ENCODE assay signal across 18 cellular contexts in the genomic region with DNA sequence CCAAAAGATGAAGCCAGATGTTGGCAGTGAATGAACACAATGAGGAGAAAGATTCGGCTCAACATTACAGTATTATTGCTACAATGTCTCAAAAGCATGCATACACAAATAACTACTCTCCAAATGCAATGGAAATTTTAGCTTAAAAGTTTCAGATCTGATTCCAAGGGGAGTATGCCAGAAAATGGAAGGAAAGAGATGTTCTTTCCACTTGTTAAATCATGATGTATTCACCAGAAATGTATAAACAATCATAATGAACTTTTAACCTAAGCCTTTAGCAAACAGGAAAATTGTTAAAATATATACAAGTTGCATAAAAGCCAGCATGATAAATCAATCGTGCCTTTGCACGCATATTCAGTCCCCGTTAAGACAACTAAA.
DNase-seq lines count a peak whose midpoint lies in the region; ATAC-seq and TF ChIP-seq lines count a peak whose summit lies in the region.
"Had no signal": no experiment of that assay in that cellular context is flagged by ENCODE, and none has a peak within 500 bp of the region (broad histone marks: within the 10 kb centered on the region; RNA-seq: fewer than 3 reads in every experiment).

No MANE protein-coding gene starts in this region.

- BruUV-seq in A673 (replicated peaks; lab: Mats Ljungman, UMichigan) = no TSS peak

- H3K36me3 ChIP-seq in adipocyte (ENCODE audit: control insufficient read depth, insufficient read depth, low read length, severe bottlenecking) (peaks cover 61% of the 10 kb centered on the region), sigmoid colon (peaks cover 0 to 48% (median 8%) of the 10 kb centered on the region in 4 donors), A673 (ENCODE audit: insufficient read depth, low read length, poor library complexity, severe bottlenecking) (peaks cover 27% of the 10 kb centered on the region), heart left ventricle (peaks cover 0 to 87% (median 62%) of the 10 kb centered on the region in 9 donors)

- H3K4me1 ChIP-seq in adipocyte (ENCODE audit: control insufficient read depth, insufficient read depth, low read length) = peaks cover 17% of the 10 kb centered on the region
- peaks cover 0 to 9% (median 7%) of the 10 kb centered on the region in 4 donors for H3K4me1 ChIP-seq in sigmoid colon
- H3K4me1 ChIP-seq in A673 (ENCODE audit: insufficient read depth, low read length, poor library complexity, severe bottlenecking) = no peaks in the 10 kb centered on the region
- no peaks in the 10 kb centered on the region for H3K4me1 ChIP-seq in heart left ventricle
- H3K4me1 ChIP-seq: BLaER1, vagina had no signal

- H3K9ac ChIP-seq in adipocyte (ENCODE audit: low read length) = no peak overlapping the region
- H3K9ac ChIP-seq: BLaER1 had no signal

- 73 to 82% methylated on average over 4 of the region's 4 CpGs for WGBS in sigmoid colon, 2 donors
- 81 to 96% (median 90%) methylated on average over 4 of the region's 4 CpGs for WGBS in heart left ventricle, 4 donors

- intact Hi-C loops in sigmoid colon (cut with DNase I) = no loop called here
- intact Hi-C loops in A673 (cut with micrococcal nuclease; ENCODE audit: unreplicated experiment) = no loop called here
- intact Hi-C loops in heart left ventricle (cut with DNase I) = no loop called here

- no peak for TF ChIP-seq POLR2A in sigmoid colon (IDR thresholded peaks at IDR 0.05)
- TF ChIP-seq POLR2A in heart left ventricle (IDR thresholded peaks at IDR 0.05) = no peak

- TF ChIP-seq CTCF in fibroblast of mammary gland (conservative IDR thresholded peaks at IDR 0.05; ENCODE audit: control insufficient read depth, insufficient read depth, low read depth, low read length) (no peak), sigmoid colon (IDR thresholded peaks at IDR 0.05) (no peak), A673 (conservative IDR thresholded peaks at IDR 0.05; ENCODE audit: low read depth, low read length) (no peak), heart left ventricle (IDR thresholded peaks at IDR 0.05) (no peak)

- DNase-seq in GM03348 (ENCODE audit: low spot score) (peak; percentile 30), adipocyte (ENCODE audit: low read depth) (peak; percentile 88), fibroblast of mammary gland (ENCODE audit: low read depth) (peak; percentile 41), sigmoid colon (no peak), A673 (ENCODE audit: low spot score) (no peak), heart left ventricle (no peak), Kasumi-1 (lab: John Stamatoyannopoulos, UW) (no peak)
- DNase-seq: activated CD4-positive, alpha-beta T cell treated with anti-CD3 and anti-CD28 coated beads, Interleukin-2, amount 10 ng/mL, durations not matched to agents 24 days and 14 days; activated T-cell treated with anti-CD3 and anti-CD28 coated beads, Interleukin-2, amount 50 U/mL, for 4 hours; DMS 273 treated with DMSO at 0.1 percent for 48 hours; NCI-H1694; NCI-H446 treated with DMSO at 0.1 percent for 48 hours; posterior cingulate gyrus; stimulated activated CD4-positive, alpha-beta T cell treated with anti-CD3 and anti-CD28 coated beads, Interleukin-12 subunit alpha, Interleukin-12 subunit beta, amount 100 ng/mL, for 4 hours; stimulated activated naive CD4-positive, alpha-beta T cell treated with Interleukin-2 at 50 U/mL for 16 hours had no signal

- H3K9me3 ChIP-seq in adipocyte (ENCODE audit: control insufficient read depth, low read length) (no peaks in the 10 kb centered on the region), sigmoid colon (no peaks in the 10 kb centered on the region), A673 (ENCODE audit: low read depth, low read length, poor library complexity, severe bottlenecking) (no peaks in the 10 kb centered on the region), heart left ventricle (no peaks in the 10 kb centered on the region)
- H3K9me3 ChIP-seq: BLaER1, vagina had no signal

- H3K4me3 ChIP-seq in adipocyte (ENCODE audit: low read length) (no peak overlapping the region), fibroblast of mammary gland (ENCODE audit: control insufficient read depth, low read depth, low read length) (no peak overlapping the region), sigmoid colon (no peak overlapping the region), A673 (ENCODE audit: low read depth, low read length, poor library complexity, severe bottlenecking) (no peak overlapping the region), heart left ventricle (no peak overlapping the region)
- H3K4me3 ChIP-seq: BLaER1, vagina had no signal

- H3K27me3 ChIP-seq in adipocyte (replicated peaks; ENCODE audit: control insufficient read depth, insufficient read depth, low read length) (no peaks in the 10 kb centered on the region), sigmoid colon (no peaks in the 10 kb centered on the region), A673 (replicated peaks; ENCODE audit: insufficient read depth, low read depth, low read length, poor library complexity) (no peaks in the 10 kb centered on the region), heart left ventricle (no peaks in the 10 kb centered on the region)
- H3K27me3 ChIP-seq: BLaER1, vagina had no signal

- POLR2A ChIA-PET in A673 (lab: Charles Lee; ENCODE audit: low non-redundant PET) = no interaction called here

- no peak for TF ChIP-seq EP300 in sigmoid colon (IDR thresholded peaks at IDR 0.05)

- CTCF ChIA-PET in A673 (lab: Charles Lee) = no interaction called here

- H3K27ac ChIP-seq in sigmoid colon = peak overlapping the region in 3 of 4 donors; percentile 21 to 29 (median 21)
- no peak overlapping the region for H3K27ac ChIP-seq in A673 (ENCODE audit: low read depth, low read length, poor library complexity, severe bottlenecking)
- H3K27ac ChIP-seq in heart left ventricle = peak overlapping the region in 1 of 12 donors; percentile 63
- H3K27ac ChIP-seq: BLaER1, vagina had no signal

- no peak for ATAC-seq in heart left ventricle
- no peak for ATAC-seq in GM19328 (IDR thresholded peaks at IDR 0.05; ENCODE audit: unreplicated experiment)
- ATAC-seq: activated T-cell treated with anti-CD3 and anti-CD28 coated beads, Interleukin-2, amount 50 U/mL, for 4 hours had no signal

Comparison
In these comparisons a context has a peak if more than half of its experiments do, and no peak if none do; other contexts are left out.
1. DNase-seq: peak in GM03348 (single experiment), adipocyte (single experiment) and fibroblast of mammary gland (single experiment); none in sigmoid colon (single experiment), A673 (single experiment), heart left ventricle (0 of 5) and Kasumi-1 (0 of 2).